ENCODE assay signal across 29 cellular contexts in genomic region chr6:25980935-25981334, GRCh38. TPM values are rescaled to one million over a fixed set of nuclear protein-coding genes. Genes with fewer than 3 reads are reported as not detected.
DNase-seq lines count a peak whose midpoint lies in the region; ATAC-seq and TF ChIP-seq lines count a peak whose summit lies in the region.
"Had no signal": no experiment of that assay in that cellular context is flagged by ENCODE, and none has a peak within 500 bp of the region (broad histone marks: within the 10 kb centered on the region; RNA-seq: fewer than 3 reads in every experiment).

No MANE protein-coding gene starts in this region.

- H3K36me3 Mint-ChIP-seq in activated CD4-positive, alpha-beta memory T cell treated with anti-CD3 and anti-CD28 coated beads for 36 hours = peaks cover 67% of the 10 kb centered on the region
- peaks cover 84% of the 10 kb centered on the region for H3K36me3 Mint-ChIP-seq in activated CD4-positive, alpha-beta memory T cell treated with anti-CD3 and anti-CD28 coated beads, Interleukin-2, amount 10 ng/mL, durations not matched to agents 7 days and 5 days (ENCODE audit: low read depth)
- peaks cover 18 to 84% (median 33%) of the 10 kb centered on the region in 3 donors for H3K36me3 Mint-ChIP-seq in CD8-positive, alpha-beta memory T cell
- peaks cover 39% of the 10 kb centered on the region for H3K36me3 Mint-ChIP-seq in natural killer cell treated with Interleukin-12 subunit alpha and Interleukin-12 subunit beta and Interleukin-15 and Interleukin-18, amount 100 ng/mL, for 72 hours

- no peak for TF ChIP-seq CTCF in hepatocyte (IDR thresholded peaks at IDR 0.05; ENCODE audit: poor library complexity)
- TF ChIP-seq CTCF in breast epithelium (IDR thresholded peaks at IDR 0.05) = no peak
- no peak for TF ChIP-seq CTCF in spleen (IDR thresholded peaks at IDR 0.05 in 8 of 11, conservative IDR thresholded peaks at IDR 0.05 in 3 of 11)

- intact Hi-C loops in activated CD4-positive, alpha-beta memory T cell treated with anti-CD3 and anti-CD28 coated beads for 36 hours (cut with micrococcal nuclease) = no loop called here
- intact Hi-C loops in breast epithelium (cut with DNase I; ENCODE audit: low total_unique reads) (no loop called here), spleen (cut with DNase I; ENCODE audit: low total_unique reads) (no loop called here)

- peaks cover 48% of the 10 kb centered on the region for H3K4me1 Mint-ChIP-seq in activated CD4-positive, alpha-beta memory T cell treated with anti-CD3 and anti-CD28 coated beads for 36 hours (ENCODE audit: low read depth)
- H3K4me1 Mint-ChIP-seq in activated CD4-positive, alpha-beta memory T cell treated with anti-CD3 and anti-CD28 coated beads, Interleukin-2, amount 10 ng/mL, durations not matched to agents 7 days and 5 days = peaks cover 29% of the 10 kb centered on the region
- peaks cover 11 to 37% (median 25%) of the 10 kb centered on the region in 3 donors for H3K4me1 Mint-ChIP-seq in CD8-positive, alpha-beta memory T cell
- peaks cover 8 to 19% of the 10 kb centered on the region in 2 donors for H3K4me1 Mint-ChIP-seq in natural killer cell treated with Interleukin-12 subunit alpha and Interleukin-12 subunit beta and Interleukin-15 and Interleukin-18, amount 100 ng/mL, for 72 hours (ENCODE audit: low read depth in 2 of 2)

- H3K36me3 ChIP-seq in CD8-positive, alpha-beta memory T cell (ENCODE audit: insufficient read depth, low read length) = peaks cover 43% of the 10 kb centered on the region
- H3K36me3 ChIP-seq in hepatocyte (replicated peaks; ENCODE audit: insufficient read depth, low read depth) (no peaks in the 10 kb centered on the region), breast epithelium (no peaks in the 10 kb centered on the region), spleen (peaks cover 0 to 100% (median 90%) of the 10 kb centered on the region in 6 donors)

- no peaks in the 10 kb centered on the region for H3K4me1 ChIP-seq in CD8-positive, alpha-beta memory T cell (ENCODE audit: insufficient read depth, low read length)
- no peaks in the 10 kb centered on the region for H3K4me1 ChIP-seq in hepatocyte (ENCODE audit: insufficient read depth)
- H3K4me1 ChIP-seq in breast epithelium = no peaks in the 10 kb centered on the region
- peaks cover 0 to 21% (median 0%) of the 10 kb centered on the region in 6 donors for H3K4me1 ChIP-seq in spleen
- H3K4me1 ChIP-seq: esophagus muscularis mucosa, foreskin keratinocyte, heart left ventricle, prostate gland, tibial artery had no signal

- H3K27me3 Mint-ChIP-seq in activated CD4-positive, alpha-beta memory T cell treated with anti-CD3 and anti-CD28 coated beads for 36 hours = no peaks in the 10 kb centered on the region
- H3K27me3 Mint-ChIP-seq in activated CD4-positive, alpha-beta memory T cell treated with anti-CD3 and anti-CD28 coated beads, Interleukin-2, amount 10 ng/mL, durations not matched to agents 7 days and 5 days = no peaks in the 10 kb centered on the region
- no peaks in the 10 kb centered on the region for H3K27me3 Mint-ChIP-seq in CD8-positive, alpha-beta memory T cell
- H3K27me3 Mint-ChIP-seq in natural killer cell treated with Interleukin-12 subunit alpha and Interleukin-12 subunit beta and Interleukin-15 and Interleukin-18, amount 100 ng/mL, for 72 hours = no peaks in the 10 kb centered on the region

- 93% methylated on average over 2 of the region's 2 CpGs for WGBS in hepatocyte (ENCODE audit: low lambda C conversion rate, missing lambda C conversion rate)
- WGBS in spleen, 5 donors = 91 to 100% (median 97%) methylated on average over 2 of the region's 2 CpGs

- H3K4me2 ChIP-seq in hepatocyte = no peak overlapping the region
- H3K4me2 ChIP-seq: SK-N-SH had no signal

- CTCF ChIA-PET in activated CD4-positive, alpha-beta memory T cell treated with anti-CD3 and anti-CD28 coated beads for 36 hours (lab: Charles Lee) = interaction anchor here (1.2 to 3.7 kb wide), 4 partner anchors 11 to 22 kb away, joined by 3 to 23 read pairs (median 7); no protein-coding TSS in a partner anchor
- CTCF ChIA-PET in activated CD4-positive, alpha-beta memory T cell treated with anti-CD3 and anti-CD28 coated beads, Interleukin-2, amount 10 ng/mL, durations not matched to agents 7 days and 5 days (lab: Charles Lee) = interaction anchor here (0.9 to 5.1 kb wide), 3 partner anchors 11 to 29 kb away, joined by 3 to 37 read pairs (median 3); no protein-coding TSS in a partner anchor
- CTCF ChIA-PET in CD8-positive, alpha-beta memory T cell (lab: Charles Lee) = interaction anchor here (2.8 to 3.3 kb wide), 2 partner anchors 12 kb away, joined by 14 read pairs; no protein-coding TSS in a partner anchor

- H3K4me3 ChIP-seq in CD8-positive, alpha-beta memory T cell (ENCODE audit: low read length) = no peak overlapping the region
- H3K4me3 ChIP-seq in hepatocyte = no peak overlapping the region
- no peak overlapping the region for H3K4me3 ChIP-seq in breast epithelium
- no peak overlapping the region for H3K4me3 ChIP-seq in spleen
- H3K4me3 ChIP-seq: esophagus muscularis mucosa, heart left ventricle, prostate gland, tibial artery had no signal

- no peak for ATAC-seq in natural killer cell treated with Interleukin-12 subunit alpha and Interleukin-12 subunit beta and Interleukin-15 and Interleukin-18, amount 100 ng/mL, for 72 hours
- ATAC-seq: heart left ventricle, Right ventricle myocardium inferior, sciatic nerve had no signal

- H3K9me2 ChIP-seq in hepatocyte (replicated peaks; ENCODE audit: insufficient read depth) = no peaks in the 10 kb centered on the region
- H3K9me2 ChIP-seq: SK-N-SH had no signal

- no peak overlapping the region for H3K4me3 Mint-ChIP-seq in activated CD4-positive, alpha-beta memory T cell treated with anti-CD3 and anti-CD28 coated beads for 36 hours
- H3K4me3 Mint-ChIP-seq in activated CD4-positive, alpha-beta memory T cell treated with anti-CD3 and anti-CD28 coated beads, Interleukin-2, amount 10 ng/mL, durations not matched to agents 7 days and 5 days = no peak overlapping the region
- no peak overlapping the region for H3K4me3 Mint-ChIP-seq in CD8-positive, alpha-beta memory T cell
- no peak overlapping the region for H3K4me3 Mint-ChIP-seq in natural killer cell treated with Interleukin-12 subunit alpha and Interleukin-12 subunit beta and Interleukin-15 and Interleukin-18, amount 100 ng/mL, for 72 hours

- H3K27ac Mint-ChIP-seq in activated CD4-positive, alpha-beta memory T cell treated with anti-CD3 and anti-CD28 coated beads for 36 hours = peak overlapping the region; percentile 70
- H3K27ac Mint-ChIP-seq in activated CD4-positive, alpha-beta memory T cell treated with anti-CD3 and anti-CD28 coated beads, Interleukin-2, amount 10 ng/mL, durations not matched to agents 7 days and 5 days = no peak overlapping the region
- H3K27ac Mint-ChIP-seq in CD8-positive, alpha-beta memory T cell = peak overlapping the region in 5 of 8 donors; percentile 17 to 83 (median 33)
- peak overlapping the region; percentile 56 to 76 for H3K27ac Mint-ChIP-seq in natural killer cell treated with Interleukin-12 subunit alpha and Interleukin-12 subunit beta and Interleukin-15 and Interleukin-18, amount 100 ng/mL, for 72 hours

- H3K27me3 ChIP-seq in CD8-positive, alpha-beta memory T cell (ENCODE audit: insufficient read depth, low read length, poor library complexity, severe bottlenecking) = no peaks in the 10 kb centered on the region
- H3K27me3 ChIP-seq in hepatocyte (no peaks in the 10 kb centered on the region), breast epithelium (no peaks in the 10 kb centered on the region), spleen (replicated peaks in 1 of 7) (no peaks in the 10 kb centered on the region)
- H3K27me3 ChIP-seq: esophagus muscularis mucosa, foreskin keratinocyte, heart left ventricle, tibial artery had no signal

- no peaks in the 10 kb centered on the region for H4K20me1 ChIP-seq in hepatocyte (ENCODE audit: insufficient read depth, poor library complexity, severe bottlenecking)

- DNase-seq in activated CD4-positive, alpha-beta memory T cell treated with anti-CD3 and anti-CD28 coated beads for 36 hours = no peak
- DNase-seq in activated CD4-positive, alpha-beta memory T cell treated with anti-CD3 and anti-CD28 coated beads, Interleukin-2, amount 10 ng/mL, durations not matched to agents 7 days and 5 days = no peak
- no peak for DNase-seq in CD8-positive, alpha-beta memory T cell
- DNase-seq in hepatocyte (ENCODE audit: low spot score) = no peak
- DNase-seq in natural killer cell treated with Interleukin-12 subunit alpha and Interleukin-12 subunit beta and Interleukin-15 and Interleukin-18, amount 100 ng/mL, for 72 hours (ENCODE audit: low spot score) = no peak
- DNase-seq in breast epithelium (ENCODE audit: low spot score in 2 of 2) = no peak
- no peak for DNase-seq in NOMO-1 treated with DMSO at 0.1 percent for 48 hours (lab: John Stamatoyannopoulos, UW; ENCODE audit: unreplicated experiment)
- no peak for DNase-seq in spleen
- DNase-seq: activated CD4-positive, CD25-positive, alpha-beta regulatory T cell treated with anti-CD3 and anti-CD28 coated beads, Interleukin-2, amount 50 U/mL, for 72 hours; foreskin keratinocyte; heart left ventricle; Kasumi-1; kidney glomerular epithelial cell; mammary epithelial cell; NCI-H1436; NCI-H2081 treated with DMSO at 0.1 percent for 48 hours; NCI-H345; NCI-H69; SK-N-SH; stimulated activated CD4-positive, alpha-beta T cell treated with anti-CD3 and anti-CD28 coated beads, Interleukin-12 subunit alpha, Interleukin-12 subunit beta, amount 100 ng/mL, for 4 hours; stimulated activated CD4-positive, alpha-beta T cell treated with anti-CD3 and anti-CD28 coated beads, Interleukin-2, amount 100 ng/mL, for 48 hours; T-helper 2 cell; tibial artery had no signal

- no peak overlapping the region for H2AFZ ChIP-seq in hepatocyte

- POLR2A ChIA-PET in activated CD4-positive, alpha-beta memory T cell treated with anti-CD3 and anti-CD28 coated beads for 36 hours (lab: Charles Lee) = interaction anchor here (1.5 kb wide), 1 partner anchor 10 kb away, joined by 3 read pairs; no protein-coding TSS in a partner anchor
- POLR2A ChIA-PET in activated CD4-positive, alpha-beta memory T cell treated with anti-CD3 and anti-CD28 coated beads, Interleukin-2, amount 10 ng/mL, durations not matched to agents 7 days and 5 days (lab: Charles Lee) = interaction anchor here (1.2 to 3.0 kb wide), 4 partner anchors 10 to 40 kb away, joined by 3 to 10 read pairs (median 8); a partner anchor contains a TSS
- POLR2A ChIA-PET in CD8-positive, alpha-beta memory T cell (lab: Charles Lee) = no interaction called here

- no peaks in the 10 kb centered on the region for H3K79me2 ChIP-seq in hepatocyte

- no peak overlapping the region for H3K27ac ChIP-seq in CD8-positive, alpha-beta memory T cell (ENCODE audit: low read depth, low read length)
- peak overlapping the region; percentile 38 for H3K27ac ChIP-seq in hepatocyte
- no peak overlapping the region for H3K27ac ChIP-seq in breast epithelium
- H3K27ac ChIP-seq in spleen = peak overlapping the region in 2 of 8 donors; percentile 34 to 41
- H3K27ac ChIP-seq: esophagus muscularis mucosa, foreskin keratinocyte, heart left ventricle, prostate gland, tibial artery had no signal

- H3K9me3 Mint-ChIP-seq in activated CD4-positive, alpha-beta memory T cell treated with anti-CD3 and anti-CD28 coated beads for 36 hours = no peaks in the 10 kb centered on the region
- H3K9me3 Mint-ChIP-seq in activated CD4-positive, alpha-beta memory T cell treated with anti-CD3 and anti-CD28 coated beads, Interleukin-2, amount 10 ng/mL, durations not matched to agents 7 days and 5 days = no peaks in the 10 kb centered on the region
- H3K9me3 Mint-ChIP-seq in CD8-positive, alpha-beta memory T cell = no peaks in the 10 kb centered on the region
- H3K9me3 Mint-ChIP-seq in natural killer cell treated with Interleukin-12 subunit alpha and Interleukin-12 subunit beta and Interleukin-15 and Interleukin-18, amount 100 ng/mL, for 72 hours = no peaks in the 10 kb centered on the region

- TF ChIP-seq POLR2A in breast epithelium (IDR thresholded peaks at IDR 0.05) (no peak), spleen (IDR thresholded peaks at IDR 0.05) (no peak)

- H3K9me3 ChIP-seq in CD8-positive, alpha-beta memory T cell (ENCODE audit: low read length) = no peaks in the 10 kb centered on the region
- H3K9me3 ChIP-seq in hepatocyte (ENCODE audit: low read depth) (no peaks in the 10 kb centered on the region), breast epithelium (no peaks in the 10 kb centered on the region), spleen (no peaks in the 10 kb centered on the region)
- H3K9me3 ChIP-seq: esophagus muscularis mucosa, heart left ventricle, prostate gland, SK-N-SH, tibial artery had no signal

RNA-seq across cellular contexts. Expression of gene TRIM38, which starts 18.3 kb away (rescaled TPM):
- total RNA-seq in activated CD4-positive, alpha-beta memory T cell treated with anti-CD3 and anti-CD28 coated beads for 36 hours = 10 to 100 TPM; 29.5 to 30.8 TPM
- 10 to 100 TPM; 32.6 to 33.5 TPM for total RNA-seq in activated CD4-positive, alpha-beta memory T cell treated with anti-CD3 and anti-CD28 coated beads, Interleukin-2, amount 10 ng/mL, durations not matched to agents 7 days and 5 days
- 10 to 100 TPM; 10.8 to 11.2 TPM for total RNA-seq in CD8-positive, alpha-beta memory T cell
- polyA plus RNA-seq in CD8-positive, alpha-beta memory T cell = 10.1 TPM
- 7.9 and 8.6 TPM in 2 replicates for total RNA-seq in hepatocyte
- 3.2 and 5.2 TPM in 2 replicates for polyA plus RNA-seq in hepatocyte
- total RNA-seq in natural killer cell treated with Interleukin-12 subunit alpha and Interleukin-12 subunit beta and Interleukin-15 and Interleukin-18, amount 100 ng/mL, for 72 hours = 10 to 100 TPM; 17.8 to 19.1 TPM
- 10 to 100 TPM; 11.8 to 16.2 (median 12.1) TPM for total RNA-seq in breast epithelium
- total RNA-seq in spleen = 10 to 100 TPM; 25.7 to 34.4 (median 30.3) TPM
- 10 to 100 TPM in 1 of 3 donors, 1 to 10 TPM in 2; 8.0 to 14.4 (median 9.6) TPM for polyA plus RNA-seq in spleen

RNA-seq across cellular contexts. Expression of gene SLC17A2, which starts 50.4 kb away (rescaled TPM):
- total RNA-seq in activated CD4-positive, alpha-beta memory T cell treated with anti-CD3 and anti-CD28 coated beads for 36 hours = not detected
- total RNA-seq in activated CD4-positive, alpha-beta memory T cell treated with anti-CD3 and anti-CD28 coated beads, Interleukin-2, amount 10 ng/mL, durations not matched to agents 7 days and 5 days = not detected
- total RNA-seq in CD8-positive, alpha-beta memory T cell = not detected
- polyA plus RNA-seq in CD8-positive, alpha-beta memory T cell = not detected
- 6.4 and 7.7 TPM in 2 replicates for total RNA-seq in hepatocyte
- polyA plus RNA-seq in hepatocyte = 2.2 and 2.8 TPM in 2 replicates
- not detected for total RNA-seq in natural killer cell treated with Interleukin-12 subunit alpha and Interleukin-12 subunit beta and Interleukin-15 and Interleukin-18, amount 100 ng/mL, for 72 hours
- total RNA-seq in breast epithelium = not detected
- total RNA-seq in spleen = not detected
- polyA plus RNA-seq in spleen = not detected
- total RNA-seq: Daoy, dermis microvascular lymphatic vessel endothelial cell, esophagus muscularis mucosa, foreskin keratinocyte, heart left ventricle, mammary epithelial cell, prostate gland, Right ventricle myocardium inferior, sciatic nerve had no signal
- polyA plus RNA-seq: foreskin keratinocyte, heart left ventricle, mammary epithelial cell, SK-N-SH had no signal
